Comparison of ENCODE assay signal across 8 cellular contexts in genomic region chr14:59189822-59190368, GRCh38. TPM values are rescaled to one million over a fixed set of nuclear protein-coding genes. Genes with fewer than 3 reads are reported as not detected.
DNase-seq lines count a peak whose midpoint lies in the region; ATAC-seq and TF ChIP-seq lines count a peak whose summit lies in the region.

No MANE protein-coding gene starts in this region.

- peak; percentile 35 for ATAC-seq in HG03039 (IDR thresholded peaks at IDR 0.05; ENCODE audit: unreplicated experiment)

- CTCF ChIA-PET in MCF 10A (lab: Yijun Ruan, JAX): interaction anchor here (0.7 to 1.9 kb wide), 4 partner anchors 28 to 977 kb away, joined by 3 to 9 read pairs (median 4); no protein-coding TSS in a partner anchor

- H3K4me3 Mint-ChIP-seq in MCF 10A (ENCODE audit: unreplicated experiment): peak overlapping the region; percentile 89

- BruUV-seq in MCF 10A (replicated peaks; lab: Mats Ljungman, UMichigan): no TSS peak

- H3K36me3 Mint-ChIP-seq in MCF 10A (ENCODE audit: insufficient read depth, unreplicated experiment): no peaks in the 10 kb centered on the region

- peaks cover 35% of the 10 kb centered on the region for H3K27me3 ChIP-seq in iPS-20b (ENCODE audit: insufficient read depth, low read length)
- H3K27me3 ChIP-seq in skeletal muscle satellite cell (ENCODE audit: control insufficient read depth, insufficient read depth, low read length): peaks cover 23% of the 10 kb centered on the region

- H3K4me2 ChIP-seq in skeletal muscle satellite cell (ENCODE audit: low read length): peak overlapping the region; percentile 99

- intact Hi-C loops in MCF 10A (cut with micrococcal nuclease): loop anchor here (2.0 to 5.0 kb wide), 3 partner anchors 171 to 249 kb away; no protein-coding TSS in a partner anchor

- no peaks in the 10 kb centered on the region for H3K9me3 Mint-ChIP-seq in MCF 10A (ENCODE audit: unreplicated experiment)

- H3K4me3 ChIP-seq in iPS-20b (ENCODE audit: low read length) (peak overlapping the region; percentile 69), skeletal muscle satellite cell (ENCODE audit: low read length) (peak overlapping the region; percentile 98)

- no peak overlapping the region for H3K27ac ChIP-seq in iPS-20b (ENCODE audit: low read length)

- H3K4me1 ChIP-seq in iPS-20b (ENCODE audit: insufficient read depth, low read length) (peaks cover 4% of the 10 kb centered on the region; the same call in 1 of the 2 replicates), skeletal muscle satellite cell (ENCODE audit: control insufficient read depth, insufficient read depth, low read length) (peaks cover 11% of the 10 kb centered on the region)

- DNase-seq in NK-92 treated with Interleukin-12 subunit alpha and Interleukin-12 subunit beta, amount 100 ng/mL, for 24 hours (lab: John Stamatoyannopoulos, UW): peak; percentile 2
- no peak for DNase-seq in NK-92 (lab: John Stamatoyannopoulos, UW; ENCODE audit: unreplicated experiment)
- peak; percentile 97 for DNase-seq in NCI-H2107 (lab: John Stamatoyannopoulos, UW)
- peak; percentile 76 for DNase-seq in UCSD-AML1 (lab: John Stamatoyannopoulos, UW; ENCODE audit: unreplicated experiment)
- DNase-seq in MCF 10A (ENCODE audit: unreplicated experiment): peak; percentile 77

- H3K27ac Mint-ChIP-seq in MCF 10A (ENCODE audit: low read depth, unreplicated experiment): peak overlapping the region; percentile 76

- TF ChIP-seq CTCF in MCF 10A (IDR thresholded peaks at IDR 0.05; ENCODE audit: unreplicated experiment): no peak

- peak overlapping the region; percentile 86; the same call in 1 of the 2 replicates for H3K9ac ChIP-seq in iPS-20b (ENCODE audit: low read depth, low read length)
- H3K9ac ChIP-seq in skeletal muscle satellite cell (ENCODE audit: low read depth, low read length): peak overlapping the region; percentile 83

- H3K27me3 Mint-ChIP-seq in MCF 10A (ENCODE audit: insufficient read depth, unreplicated experiment): no peaks in the 10 kb centered on the region

- peaks cover 9% of the 10 kb centered on the region for H3K4me1 Mint-ChIP-seq in MCF 10A (ENCODE audit: insufficient read depth, unreplicated experiment)

- POLR2A ChIA-PET in MCF 10A (lab: Yijun Ruan, JAX): interaction anchor here (0.6 to 5.0 kb wide), 26 partner anchors 10 to 1058 kb away, joined by 3 to 81 read pairs (median 5); partner anchors contain the start of genes JKAMP and L3HYPDH

- H3K9me3 ChIP-seq in iPS-20b (ENCODE audit: insufficient read depth, low read depth, low read length) (no peaks in the 10 kb centered on the region), skeletal muscle satellite cell (replicated peaks; ENCODE audit: low read length) (no peaks in the 10 kb centered on the region)

- H3K36me3 ChIP-seq in iPS-20b (ENCODE audit: insufficient read depth, low read depth, low read length) (no peaks in the 10 kb centered on the region), skeletal muscle satellite cell (ENCODE audit: insufficient read depth, low read length) (no peaks in the 10 kb centered on the region)

RNA-seq across cellular contexts. Expression of gene DAAM1, which starts 1.4 kb away (rescaled TPM):
- total RNA-seq in MCF 10A (2022): 27.3 and 27.4 TPM in 2 replicates
- total RNA-seq in skeletal muscle satellite cell (2012; rRNA removed): 11.6 and 12.7 TPM in 2 replicates
